Comparison of ENCODE assay signal across 1 cellular context in genomic region chr18:80192653-80193385, GRCh38.
TF ChIP-seq lines count a peak whose summit lies in the region.

No MANE protein-coding gene starts in this region.

TF ChIP-seq in HepG2, 621 proteins besides CTCF, POLR2A, EP300 and RAD21 (continued from another document):
- no peak for TF ChIP-seq CENPBD1 (CRISPR knock-in tag; IDR thresholded peaks at IDR 0.05; ENCODE audit: borderline replicate concordance, low read depth)
- no peak for TF ChIP-seq ZNF34 (CRISPR knock-in tag; IDR thresholded peaks at IDR 0.05; ENCODE audit: borderline replicate concordance)
- no peak for TF ChIP-seq MTA1 (CRISPR knock-in tag; IDR thresholded peaks at IDR 0.05; ENCODE audit: borderline replicate concordance)
- TF ChIP-seq ATF7-NPFF (CRISPR knock-in tag; IDR thresholded peaks at IDR 0.05; ENCODE audit: low read depth) = no peak
- TF ChIP-seq ZNF343 (CRISPR knock-in tag; IDR thresholded peaks at IDR 0.05) = no peak
- TF ChIP-seq ZNF24 (IDR thresholded peaks at IDR 0.05) = no peak
- no peak for TF ChIP-seq FOXK2 (IDR thresholded peaks at IDR 0.05)
- TF ChIP-seq HOXA9 (CRISPR knock-in tag; IDR thresholded peaks at IDR 0.05; ENCODE audit: borderline replicate concordance) = no peak
- no peak for TF ChIP-seq RBAK (CRISPR knock-in tag; IDR thresholded peaks at IDR 0.05)
- no peak for TF ChIP-seq THAP8 (CRISPR knock-in tag; IDR thresholded peaks at IDR 0.05; ENCODE audit: borderline replicate concordance)
- no peak for TF ChIP-seq HNF1A (IDR thresholded peaks at IDR 0.05; ENCODE audit: low read depth)
- TF ChIP-seq HNF1A (CRISPR knock-in tag; IDR thresholded peaks at IDR 0.05; ENCODE audit: borderline replicate concordance) = no peak
